Comparison of ENCODE assay signal across 13 cellular contexts in genomic region chr1:44636711-44637589, GRCh38. TPM values are rescaled to one million over a fixed set of nuclear protein-coding genes. Genes with fewer than 3 reads are reported as not detected.
DNase-seq lines count a peak whose midpoint lies in the region; TF ChIP-seq lines count a peak whose summit lies in the region.
"Had no signal": no experiment of that assay in that cellular context is flagged by ENCODE, and none has a peak within 500 bp of the region (broad histone marks: within the 10 kb centered on the region; RNA-seq: fewer than 3 reads in every experiment).

No MANE protein-coding gene starts in this region.

- H3K36me3 Mint-ChIP-seq in nephron (ENCODE audit: low read depth): peaks cover 78% of the 10 kb centered on the region
- peaks cover 76% of the 10 kb centered on the region for H3K36me3 Mint-ChIP-seq in activated T-helper 2 cell treated with anti-CD3 and anti-CD28 coated beads, Interferon-gamma antibody, Interleukin-2, Interleukin-4, amounts not matched to agents 10 μg/mL and 5 μg/mL and 100 μg/mL, durations not matched to agents 14 hours and 24 hours and 36 hours (ENCODE audit: low read depth)

- intact Hi-C loops in activated T-helper 2 cell treated with anti-CD3 and anti-CD28 coated beads, Interferon-gamma antibody, Interleukin-2, Interleukin-4, amounts not matched to agents 10 μg/mL and 5 μg/mL and 100 μg/mL, durations not matched to agents 14 hours and 24 hours and 36 hours (cut with micrococcal nuclease): no loop called here
- intact Hi-C loops in esophagus squamous epithelium (cut with DNase I): no loop called here

- no peak overlapping the region for H3K27ac ChIP-seq in esophagus squamous epithelium
- H3K27ac ChIP-seq: body of pancreas, PC-9, thyroid gland had no signal

- H3K9me3 Mint-ChIP-seq in nephron: no peaks in the 10 kb centered on the region
- no peaks in the 10 kb centered on the region for H3K9me3 Mint-ChIP-seq in activated T-helper 2 cell treated with anti-CD3 and anti-CD28 coated beads, Interferon-gamma antibody, Interleukin-2, Interleukin-4, amounts not matched to agents 10 μg/mL and 5 μg/mL and 100 μg/mL, durations not matched to agents 14 hours and 24 hours and 36 hours
- H3K9me3 Mint-ChIP-seq: CD8-positive, alpha-beta T cell had no signal

- in situ Hi-C loops in astrocyte of the spinal cord (cut with HindIII; ENCODE audit: low sequenced_read_pairs): no loop called here

- H3K4me3 ChIP-seq in astrocyte of the spinal cord (ENCODE audit: low read depth, low read length) (no peak overlapping the region), esophagus squamous epithelium (no peak overlapping the region)
- H3K4me3 ChIP-seq: body of pancreas, PC-9, thyroid gland had no signal

- H3K27me3 ChIP-seq in esophagus squamous epithelium: no peaks in the 10 kb centered on the region
- H3K27me3 ChIP-seq: body of pancreas, thyroid gland had no signal

- peaks cover 44 to 87% (median 58%) of the 10 kb centered on the region in 3 donors for H3K36me3 ChIP-seq in esophagus squamous epithelium

- DNase-seq in DMS 273 (lab: John Stamatoyannopoulos, UW; ENCODE audit: unreplicated experiment): peak; percentile 96
- DNase-seq in NCI-H1105 treated with DMSO at 0.1 percent for 48 hours (lab: John Stamatoyannopoulos, UW): peak; percentile 35
- peak; percentile 17 for DNase-seq in astrocyte of the spinal cord (ENCODE audit: low read depth, low spot score)
- no peak for DNase-seq in activated T-helper 2 cell treated with anti-CD3 and anti-CD28 coated beads, Interferon-gamma antibody, Interleukin-2, Interleukin-4, amounts not matched to agents 10 μg/mL and 5 μg/mL and 100 μg/mL, durations not matched to agents 14 hours and 24 hours and 36 hours (ENCODE audit: low spot score)
- no peak for DNase-seq in esophagus squamous epithelium (lab: John Stamatoyannopoulos, UW)
- no peak for DNase-seq in nucleus accumbens (lab: John Stamatoyannopoulos, UW)
- no peak for DNase-seq in NCI-H748 (lab: John Stamatoyannopoulos, UW; ENCODE audit: unreplicated experiment)
- DNase-seq: body of pancreas; CD8-positive, alpha-beta T cell; NCI-H1048; thyroid gland had no signal

- peak overlapping the region; percentile 44 to 57 (median 57) for H3K4me3 Mint-ChIP-seq in nephron
- H3K4me3 Mint-ChIP-seq in activated T-helper 2 cell treated with anti-CD3 and anti-CD28 coated beads, Interferon-gamma antibody, Interleukin-2, Interleukin-4, amounts not matched to agents 10 μg/mL and 5 μg/mL and 100 μg/mL, durations not matched to agents 14 hours and 24 hours and 36 hours (ENCODE audit: low read depth): no peak overlapping the region
- H3K4me3 Mint-ChIP-seq: CD8-positive, alpha-beta T cell had no signal

- no peaks in the 10 kb centered on the region for H3K9me3 ChIP-seq in esophagus squamous epithelium
- H3K9me3 ChIP-seq: body of pancreas, thyroid gland had no signal

- H3K4me1 ChIP-seq in esophagus squamous epithelium: peaks cover 5 to 63% (median 8%) of the 10 kb centered on the region in 3 donors

- no peak for TF ChIP-seq POLR2A in esophagus squamous epithelium (IDR thresholded peaks at IDR 0.05)

- TF ChIP-seq CTCF in astrocyte of the spinal cord (IDR thresholded peaks at IDR 0.05; ENCODE audit: low read depth, low read length) (no peak), nephron (IDR thresholded peaks at IDR 0.05; ENCODE audit: unreplicated experiment in 3 of 3) (no peak), esophagus squamous epithelium (IDR thresholded peaks at IDR 0.05) (no peak)

- peaks cover 3% of the 10 kb centered on the region for H3K27me3 Mint-ChIP-seq in nephron (ENCODE audit: low read depth)
- H3K27me3 Mint-ChIP-seq in activated T-helper 2 cell treated with anti-CD3 and anti-CD28 coated beads, Interferon-gamma antibody, Interleukin-2, Interleukin-4, amounts not matched to agents 10 μg/mL and 5 μg/mL and 100 μg/mL, durations not matched to agents 14 hours and 24 hours and 36 hours (ENCODE audit: low read depth): no peaks in the 10 kb centered on the region

- H3K4me1 Mint-ChIP-seq in nephron: peaks cover 66% of the 10 kb centered on the region
- peaks cover 24% of the 10 kb centered on the region for H3K4me1 Mint-ChIP-seq in activated T-helper 2 cell treated with anti-CD3 and anti-CD28 coated beads, Interferon-gamma antibody, Interleukin-2, Interleukin-4, amounts not matched to agents 10 μg/mL and 5 μg/mL and 100 μg/mL, durations not matched to agents 14 hours and 24 hours and 36 hours (ENCODE audit: low read depth)

- no peak overlapping the region for H3K27ac Mint-ChIP-seq in nephron
- H3K27ac Mint-ChIP-seq in activated T-helper 2 cell treated with anti-CD3 and anti-CD28 coated beads, Interferon-gamma antibody, Interleukin-2, Interleukin-4, amounts not matched to agents 10 μg/mL and 5 μg/mL and 100 μg/mL, durations not matched to agents 14 hours and 24 hours and 36 hours: no peak overlapping the region
- H3K27ac Mint-ChIP-seq: CD8-positive, alpha-beta T cell had no signal

- 27 to 55% methylated on average over 3 to 6 of the region's 13 CpGs for WGBS in esophagus squamous epithelium, 2 donors

RNA-seq across cellular contexts. Expression of gene TMEM53, which starts 37.3 kb away (rescaled TPM):
- 6.3 and 6.7 TPM in 2 replicates for total RNA-seq in activated T-helper 2 cell treated with anti-CD3 and anti-CD28 coated beads, Interferon-gamma antibody, Interleukin-2, Interleukin-4, amounts not matched to agents 10 μg/mL and 5 μg/mL and 100 μg/mL, durations not matched to agents 14 hours and 24 hours and 36 hours
- 1 to 10 TPM; 3.2 to 5.8 (median 4.0) TPM for total RNA-seq in esophagus squamous epithelium

RNA-seq across cellular contexts. Expression of gene ARMH1, which starts 37.6 kb away (rescaled TPM):
- total RNA-seq in activated T-helper 2 cell treated with anti-CD3 and anti-CD28 coated beads, Interferon-gamma antibody, Interleukin-2, Interleukin-4, amounts not matched to agents 10 μg/mL and 5 μg/mL and 100 μg/mL, durations not matched to agents 14 hours and 24 hours and 36 hours: 139 and 157 TPM in 2 replicates
- total RNA-seq in esophagus squamous epithelium: 1 to 10 TPM in 1 of 4 donors, not detected in 3; 1.3 TPM

Comparison
In these comparisons a context has a peak if more than half of its experiments do, and no peak if none do; other contexts are left out.
1. DNase-seq: peak in DMS 273 (single experiment), NCI-H1105 treated with DMSO at 0.1 percent for 48 hours (single experiment) and astrocyte of the spinal cord (single experiment); none in activated T-helper 2 cell treated with anti-CD3 and anti-CD28 coated beads, Interferon-gamma antibody, Interleukin-2, Interleukin-4, amounts not matched to agents 10 μg/mL and 5 μg/mL and 100 μg/mL, durations not matched to agents 14 hours and 24 hours and 36 hours (single experiment), esophagus squamous epithelium (single experiment), nucleus accumbens (0 of 56) and NCI-H748 (single experiment).
2. RNA of gene ARMH1, which starts 37.6 kb away (total RNA-seq): 139 to 157 TPM in activated T-helper 2 cell treated with anti-CD3 and anti-CD28 coated beads, Interferon-gamma antibody, Interleukin-2, Interleukin-4, amounts not matched to agents 10 μg/mL and 5 μg/mL and 100 μg/mL, durations not matched to agents 14 hours and 24 hours and 36 hours; 1.3 TPM in esophagus squamous epithelium; every median in the first group is over 10 times any median in the second.